In the genomic region with DNA sequence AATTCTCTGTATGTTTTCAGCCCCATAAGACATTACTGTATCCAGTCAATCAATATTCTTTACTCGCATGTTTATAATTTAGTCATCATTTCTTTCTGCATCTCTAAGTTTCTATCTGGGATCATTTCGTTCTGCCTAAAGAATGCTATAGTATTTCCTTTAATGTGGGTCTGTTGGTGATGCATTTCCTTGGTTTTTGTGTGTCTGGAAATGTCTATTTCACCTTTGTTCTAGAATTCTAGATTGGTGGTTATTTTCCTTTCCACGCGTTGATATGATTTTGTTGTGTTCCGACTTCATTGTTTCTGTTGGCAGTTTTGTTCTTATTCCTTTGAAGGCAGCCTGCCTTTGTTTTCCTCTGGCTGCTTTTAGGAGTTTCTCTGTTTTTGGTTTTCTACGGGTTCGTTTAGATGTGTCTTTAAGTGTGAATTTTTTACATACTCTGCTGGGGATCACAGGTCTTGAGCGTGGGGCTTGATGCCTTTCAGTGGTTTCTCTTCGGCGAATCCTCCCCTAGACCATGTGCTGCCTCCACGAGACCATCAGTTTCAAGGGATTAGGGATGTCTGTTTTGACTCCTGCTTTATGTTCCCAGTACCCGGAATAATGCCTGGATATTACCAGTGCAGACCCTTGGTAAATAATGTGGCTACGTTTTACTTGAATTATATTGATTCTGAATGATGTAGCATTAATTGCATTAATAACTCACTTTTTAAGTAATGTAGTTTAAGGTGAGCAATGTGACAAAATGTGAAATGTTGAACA, we compare ENCODE assay signal across 15 cellular contexts. TPM values are rescaled to one million over a fixed set of nuclear protein-coding genes. Genes with fewer than 3 reads are reported as not detected.
A peak's percentile ranks its signal among the peaks of the same experiment; 100 is the strongest.
DNase-seq lines count a peak whose midpoint lies in the region; ATAC-seq, FAIRE-seq and TF ChIP-seq lines count a peak whose summit lies in the region.
"Had no signal": no experiment of that assay in that cellular context is flagged by ENCODE, and none has a peak within 500 bp of the region (broad histone marks: within the 10 kb centered on the region; RNA-seq: fewer than 3 reads in every experiment).

No MANE protein-coding gene starts in this region.

- H3K4me1 ChIP-seq in HUES64 (ENCODE audit: insufficient read depth, low read length) (no peaks in the 10 kb centered on the region), mesodermal cell (ENCODE audit: control insufficient read depth, insufficient read depth, low read length, poor library complexity, severe bottlenecking) (no peaks in the 10 kb centered on the region), breast epithelium (no peaks in the 10 kb centered on the region)

- H3K9me3 Mint-ChIP-seq in activated naive CD8-positive, alpha-beta T cell treated with anti-CD3 and anti-CD28 coated beads, Interleukin-2, amount 50 U/mL, for 24 hours: no peaks in the 10 kb centered on the region
- no peaks in the 10 kb centered on the region for H3K9me3 Mint-ChIP-seq in endothelial cell (ENCODE audit: unreplicated experiment)
- H3K9me3 Mint-ChIP-seq: activated naive CD8-positive, alpha-beta T cell treated with anti-CD3 and anti-CD28 coated beads, Interleukin-2, amount 10 ng/mL, durations not matched to agents 7 days and 5 days; stimulated activated naive CD8-positive, alpha-beta T cell treated with anti-CD3 and anti-CD28 coated beads, Interleukin-15, amount 100 ng/mL, for 72 hours had no signal

- H3K4me3 ChIP-seq in HUES64 (ENCODE audit: low read length): no peak overlapping the region
- H3K4me3 ChIP-seq in mesodermal cell (ENCODE audit: extremely low read depth, insufficient read depth, low read length, poor library complexity, severe bottlenecking): no peak overlapping the region
- H3K4me3 ChIP-seq in breast epithelium: no peak overlapping the region
- H3K4me3 ChIP-seq: left lung, transverse colon had no signal

- H3K4me3 Mint-ChIP-seq in activated naive CD8-positive, alpha-beta T cell treated with anti-CD3 and anti-CD28 coated beads, Interleukin-2, amount 50 U/mL, for 24 hours: no peak overlapping the region
- H3K4me3 Mint-ChIP-seq in endothelial cell (ENCODE audit: unreplicated experiment): no peak overlapping the region
- H3K4me3 Mint-ChIP-seq: activated naive CD8-positive, alpha-beta T cell treated with anti-CD3 and anti-CD28 coated beads, Interleukin-2, amount 10 ng/mL, durations not matched to agents 7 days and 5 days; stimulated activated naive CD8-positive, alpha-beta T cell treated with anti-CD3 and anti-CD28 coated beads, Interleukin-15, amount 100 ng/mL, for 72 hours had no signal

- H3K27ac ChIP-seq in HUES64 (ENCODE audit: low read depth, low read length) (peak overlapping the region; percentile 20; the same call in 1 of the 2 replicates), mesodermal cell (ENCODE audit: low read depth, low read length, severe bottlenecking) (peak overlapping the region; percentile 37), breast epithelium (no peak overlapping the region)
- H3K27ac ChIP-seq: left lung, neutrophil, transverse colon had no signal

- TF ChIP-seq POLR2A in breast epithelium (IDR thresholded peaks at IDR 0.05): no peak

- H3K27me3 Mint-ChIP-seq in activated naive CD8-positive, alpha-beta T cell treated with anti-CD3 and anti-CD28 coated beads, Interleukin-2, amount 50 U/mL, for 24 hours: no peaks in the 10 kb centered on the region
- peaks cover 2% of the 10 kb centered on the region for H3K27me3 Mint-ChIP-seq in endothelial cell (ENCODE audit: unreplicated experiment)
- H3K27me3 Mint-ChIP-seq: activated naive CD8-positive, alpha-beta T cell treated with anti-CD3 and anti-CD28 coated beads, Interleukin-2, amount 10 ng/mL, durations not matched to agents 7 days and 5 days; stimulated activated naive CD8-positive, alpha-beta T cell treated with anti-CD3 and anti-CD28 coated beads, Interleukin-15, amount 100 ng/mL, for 72 hours had no signal

- no peak for DNase-seq in activated naive CD8-positive, alpha-beta T cell treated with anti-CD3 and anti-CD28 coated beads, Interleukin-2, amount 50 U/mL, for 24 hours
- DNase-seq in activated CD4-positive, CD25-positive, alpha-beta regulatory T cell (lab: John Stamatoyannopoulos, UW): no peak
- DNase-seq in endothelial cell (ENCODE audit: low spot score) (no peak), breast epithelium (ENCODE audit: low spot score in 2 of 2) (no peak)

- no peak overlapping the region for H3K9ac ChIP-seq in HUES64 (ENCODE audit: low read depth, low read length)

- WGBS in HUES64: 83% methylated on average over 13 of the region's 13 CpGs
- 83 to 85% methylated on average over 7 to 8 of the region's 13 CpGs for WGBS in mesodermal cell (ENCODE audit: insufficient coverage in 2 of 2), 2 experiments

- no peak for TF ChIP-seq CTCF in endothelial cell (IDR thresholded peaks at IDR 0.05; ENCODE audit: unreplicated experiment)
- no peak for TF ChIP-seq CTCF in breast epithelium (IDR thresholded peaks at IDR 0.05)

- H3K27ac Mint-ChIP-seq in activated naive CD8-positive, alpha-beta T cell treated with anti-CD3 and anti-CD28 coated beads, Interleukin-2, amount 50 U/mL, for 24 hours: peak overlapping the region; percentile 68
- H3K27ac Mint-ChIP-seq in endothelial cell (ENCODE audit: unreplicated experiment): no peak overlapping the region
- H3K27ac Mint-ChIP-seq: activated naive CD8-positive, alpha-beta T cell treated with anti-CD3 and anti-CD28 coated beads, Interleukin-2, amount 10 ng/mL, durations not matched to agents 7 days and 5 days had no signal

- H3K4me1 Mint-ChIP-seq in activated naive CD8-positive, alpha-beta T cell treated with anti-CD3 and anti-CD28 coated beads, Interleukin-2, amount 50 U/mL, for 24 hours: peaks cover 9% of the 10 kb centered on the region
- H3K4me1 Mint-ChIP-seq in endothelial cell (ENCODE audit: unreplicated experiment): no peaks in the 10 kb centered on the region

- intact Hi-C loops in breast epithelium (cut with DNase I; ENCODE audit: low total_unique reads): no loop called here

- FAIRE-seq in G401.6 (lab: Jason Lieb, UNC): peak; percentile 23
- FAIRE-seq: colon, endometrium had no signal

- no peak for ATAC-seq in activated naive CD8-positive, alpha-beta T cell treated with anti-CD3 and anti-CD28 coated beads, Interleukin-2, amount 50 U/mL, for 24 hours
- no peak for ATAC-seq in HG03196 (IDR thresholded peaks at IDR 0.05; ENCODE audit: unreplicated experiment)

- peaks cover 43% of the 10 kb centered on the region for H3K36me3 Mint-ChIP-seq in activated naive CD8-positive, alpha-beta T cell treated with anti-CD3 and anti-CD28 coated beads, Interleukin-2, amount 50 U/mL, for 24 hours (ENCODE audit: low read depth)
- peaks cover 24% of the 10 kb centered on the region for H3K36me3 Mint-ChIP-seq in endothelial cell (ENCODE audit: low read depth, unreplicated experiment)

- peaks cover 89% of the 10 kb centered on the region for H3K36me3 ChIP-seq in HUES64 (ENCODE audit: insufficient read depth, low read length)
- peaks cover 70% of the 10 kb centered on the region for H3K36me3 ChIP-seq in mesodermal cell (ENCODE audit: control insufficient read depth, insufficient read depth, low read length)
- H3K36me3 ChIP-seq in breast epithelium: no peaks in the 10 kb centered on the region

- H3K27me3 ChIP-seq in HUES64 (ENCODE audit: insufficient read depth, low read length) (no peaks in the 10 kb centered on the region), breast epithelium (no peaks in the 10 kb centered on the region)
- H3K27me3 ChIP-seq: left lung, neutrophil, transverse colon had no signal

- H3K9me3 ChIP-seq in HUES64 (ENCODE audit: insufficient read depth, low read depth, low read length) (no peaks in the 10 kb centered on the region), mesodermal cell (ENCODE audit: control insufficient read depth, low read length) (no peaks in the 10 kb centered on the region), breast epithelium (no peaks in the 10 kb centered on the region)
- H3K9me3 ChIP-seq: left lung, neutrophil, transverse colon had no signal

RNA-seq across cellular contexts. Expression of a gene that starts 23.5 kb away (rescaled TPM):
- polyA plus RNA-seq in HUES64 (2013, experiment 1 of 2): 37.1 TPM
- 33.0 TPM for polyA plus RNA-seq in HUES64 (2013, experiment 2 of 2)
- 29.3 TPM for polyA plus RNA-seq in mesodermal cell (2013, experiment 1 of 2)
- polyA plus RNA-seq in mesodermal cell (2013, experiment 2 of 2): 23.7 TPM
- total RNA-seq in endothelial cell (ENCODE audit: unreplicated experiment) (47.3 TPM), breast epithelium (10 to 100 TPM; 59.0 to 72.4 (median 64.0) TPM)

RNA-seq across cellular contexts. Expression of a gene that starts 53.7 kb away (rescaled TPM):
- 19.4 TPM for polyA plus RNA-seq in HUES64 (2013, experiment 1 of 2)
- polyA plus RNA-seq in HUES64 (2013, experiment 2 of 2): 19.0 TPM
- 37.6 TPM for polyA plus RNA-seq in mesodermal cell (2013, experiment 1 of 2)
- polyA plus RNA-seq in mesodermal cell (2013, experiment 2 of 2): 36.7 TPM
- 26.3 TPM for total RNA-seq in endothelial cell (ENCODE audit: unreplicated experiment)
- 10 to 100 TPM; 20.2 to 37.5 (median 26.9) TPM for total RNA-seq in breast epithelium

Comparison
In these comparisons a context has a peak if more than half of its experiments do, and no peak if none do; other contexts are left out.
1. H3K27ac ChIP-seq: peak in HUES64 (single experiment) and mesodermal cell (single experiment); none in breast epithelium (0 of 2).